ENCODE assay signal across 9 cellular contexts in genomic region chr15:73956276-73957086, GRCh38. TPM values are rescaled to one million over a fixed set of nuclear protein-coding genes. Genes with fewer than 3 reads are reported as not detected.
DNase-seq lines count a peak whose midpoint lies in the region; ATAC-seq and TF ChIP-seq lines count a peak whose summit lies in the region.
"Had no signal": no experiment of that assay in that cellular context is flagged by ENCODE, and none has a peak within 500 bp of the region (broad histone marks: within the 10 kb centered on the region; RNA-seq: fewer than 3 reads in every experiment).

No MANE protein-coding gene starts in this region.

- ATAC-seq in HG03460 (IDR thresholded peaks at IDR 0.05; ENCODE audit: unreplicated experiment) (no peak), GM21528 (IDR thresholded peaks at IDR 0.05; ENCODE audit: low FRiP score, unreplicated experiment) (no peak)

- DNase-seq in GM04503 (ENCODE audit: low read depth): peak; percentile 80
- DNase-seq in RPMI7951 (ENCODE audit: low read depth): peak; percentile 100
- DNase-seq in fibroblast of peridontal ligament (ENCODE audit: extremely low read depth): peak; percentile 88
- peak; percentile 52 for DNase-seq in pulmonary artery endothelial cell (ENCODE audit: low read depth, low spot score)
- no peak for DNase-seq in NOMO-1 treated with DMSO at 0.1 percent for 48 hours (lab: John Stamatoyannopoulos, UW; ENCODE audit: unreplicated experiment)
- DNase-seq in GM20000 (ENCODE audit: low spot score): no peak
- DNase-seq: NCI-H526 had no signal

- TF ChIP-seq CTCF in GM20000 (IDR thresholded peaks at IDR 0.05; ENCODE audit: extremely low read depth, missing control alignments): no peak

RNA-seq across cellular contexts. Expression of gene LOXL1, which starts 30.2 kb away (rescaled TPM):
- total RNA-seq in RPMI7951 (2014; rRNA removed; shearing (Covaris generic)): 45.9 and 55.0 TPM in 2 replicates
- total RNA-seq in pulmonary artery endothelial cell: 0.28 and 4.4 TPM in 2 replicates

RNA-seq across cellular contexts. Expression of gene STOML1, which starts 35.6 kb away (rescaled TPM):
- 20.4 and 26.8 TPM in 2 replicates for total RNA-seq in RPMI7951 (2014; rRNA removed; shearing (Covaris generic))
- total RNA-seq in pulmonary artery endothelial cell: 9.1 and 14.8 TPM in 2 replicates

RNA-seq across cellular contexts. Expression of gene PML, which starts 38.0 kb away (rescaled TPM):
- total RNA-seq in RPMI7951 (2014; rRNA removed; shearing (Covaris generic)): 26.1 and 39.7 TPM in 2 replicates
- 28.4 and 30.4 TPM in 2 replicates for total RNA-seq in pulmonary artery endothelial cell

Comparison
In these comparisons a context has a peak if more than half of its experiments do, and no peak if none do; other contexts are left out.
1. DNase-seq: peak in GM04503 (single experiment), RPMI7951 (single experiment), fibroblast of peridontal ligament (single experiment) and pulmonary artery endothelial cell (single experiment); none in NOMO-1 treated with DMSO at 0.1 percent for 48 hours (single experiment) and GM20000 (single experiment).